Comparison of ENCODE assay signal across 30 cellular contexts in the genomic region with DNA sequence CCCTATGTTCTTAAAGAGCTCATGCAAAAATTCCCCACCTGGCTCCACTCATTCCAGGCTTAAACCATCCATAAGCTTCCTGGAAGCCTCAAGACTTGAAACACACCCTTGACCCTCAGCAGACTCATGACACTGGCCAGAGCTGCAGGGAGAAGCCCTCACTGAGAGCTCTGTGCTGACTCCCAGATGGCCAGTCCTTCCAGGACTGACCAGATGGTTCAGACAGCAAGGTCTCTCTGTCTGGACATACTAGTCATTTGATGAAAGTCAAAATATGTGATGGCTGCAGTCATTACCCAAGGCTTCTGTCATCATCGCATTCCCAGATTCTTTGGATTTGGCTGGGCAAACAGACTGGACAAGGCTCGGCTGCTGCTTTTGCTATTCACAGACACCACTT.
DNase-seq lines count a peak whose midpoint lies in the region; ATAC-seq and TF ChIP-seq lines count a peak whose summit lies in the region.
"Had no signal": no experiment of that assay in that cellular context is flagged by ENCODE, and none has a peak within 500 bp of the region (broad histone marks: within the 10 kb centered on the region; RNA-seq: fewer than 3 reads in every experiment).

No MANE protein-coding gene starts in this region.

- peaks cover 0 to 38% (median 18%) of the 10 kb centered on the region in 12 donors for H3K4me1 ChIP-seq in heart left ventricle
- H3K4me1 ChIP-seq: BE2C, HAP-1 had no signal

- H3K27me3 Mint-ChIP-seq in activated T-helper 2 cell treated with anti-CD3 and anti-CD28 coated beads, Interferon-gamma antibody, Interleukin-2, Interleukin-4, amounts not matched to agents 10 μg/mL and 5 μg/mL and 100 μg/mL, durations not matched to agents 14 hours and 24 hours and 36 hours (ENCODE audit: low read depth), result no peaks in the 10 kb centered on the region
- H3K27me3 Mint-ChIP-seq: activated CD4-positive, alpha-beta memory T cell treated with anti-CD3 and anti-CD28 coated beads for 36 hours had no signal

- no peak overlapping the region for H3K27ac Mint-ChIP-seq in activated T-helper 2 cell treated with anti-CD3 and anti-CD28 coated beads, Interferon-gamma antibody, Interleukin-2, Interleukin-4, amounts not matched to agents 10 μg/mL and 5 μg/mL and 100 μg/mL, durations not matched to agents 14 hours and 24 hours and 36 hours
- H3K27ac Mint-ChIP-seq: activated CD4-positive, alpha-beta memory T cell treated with anti-CD3 and anti-CD28 coated beads for 36 hours; dendritic cell treated with granulocyte-macrophage colony-stimulating factor and Interleukin-4, amounts not matched to agents 40 ng/mL and 50 ng/mL, for 4 days; progenitor cell of endocrine pancreas; stimulated activated effector memory CD8-positive, alpha-beta T cell treated with anti-CD3 and anti-CD28 coated beads, Interleukin-12 subunit alpha, Interleukin-12 subunit beta, amount 100 ng/mL, for 72 hours had no signal

- H3K4me3 ChIP-seq in heart left ventricle, result no peak overlapping the region
- H3K4me3 ChIP-seq: breast epithelium, GM12878, HAP-1, K562, SK-N-MC, skin epidermis, suprapubic skin had no signal

- no peaks in the 10 kb centered on the region for H3K9me3 ChIP-seq in heart left ventricle
- H3K9me3 ChIP-seq: BE2C, breast epithelium, HAP-1, suprapubic skin had no signal

- H3K9me3 Mint-ChIP-seq in activated T-helper 2 cell treated with anti-CD3 and anti-CD28 coated beads, Interferon-gamma antibody, Interleukin-2, Interleukin-4, amounts not matched to agents 10 μg/mL and 5 μg/mL and 100 μg/mL, durations not matched to agents 14 hours and 24 hours and 36 hours, result no peaks in the 10 kb centered on the region
- H3K9me3 Mint-ChIP-seq: activated CD4-positive, alpha-beta memory T cell treated with anti-CD3 and anti-CD28 coated beads for 36 hours; dendritic cell treated with granulocyte-macrophage colony-stimulating factor and Interleukin-4, amounts not matched to agents 40 ng/mL and 50 ng/mL, for 4 days; stimulated activated effector memory CD8-positive, alpha-beta T cell treated with anti-CD3 and anti-CD28 coated beads, Interleukin-12 subunit alpha, Interleukin-12 subunit beta, amount 100 ng/mL, for 72 hours had no signal

- peaks cover 13% of the 10 kb centered on the region for H3K4me1 Mint-ChIP-seq in activated T-helper 2 cell treated with anti-CD3 and anti-CD28 coated beads, Interferon-gamma antibody, Interleukin-2, Interleukin-4, amounts not matched to agents 10 μg/mL and 5 μg/mL and 100 μg/mL, durations not matched to agents 14 hours and 24 hours and 36 hours (ENCODE audit: low read depth)

- no peaks in the 10 kb centered on the region for H3K36me3 ChIP-seq in heart left ventricle
- H3K36me3 ChIP-seq: BE2C, breast epithelium, HAP-1, suprapubic skin had no signal

- no peak for TF ChIP-seq CTCF in heart left ventricle (IDR thresholded peaks at IDR 0.05)

- no peaks in the 10 kb centered on the region for H3K36me3 Mint-ChIP-seq in activated T-helper 2 cell treated with anti-CD3 and anti-CD28 coated beads, Interferon-gamma antibody, Interleukin-2, Interleukin-4, amounts not matched to agents 10 μg/mL and 5 μg/mL and 100 μg/mL, durations not matched to agents 14 hours and 24 hours and 36 hours (ENCODE audit: low read depth)
- H3K36me3 Mint-ChIP-seq: activated CD4-positive, alpha-beta memory T cell treated with anti-CD3 and anti-CD28 coated beads for 36 hours; stimulated activated effector memory CD8-positive, alpha-beta T cell treated with anti-CD3 and anti-CD28 coated beads, Interleukin-12 subunit alpha, Interleukin-12 subunit beta, amount 100 ng/mL, for 72 hours had no signal

- WGBS in heart left ventricle, 4 donors, result 53 to 82% (median 73%) methylated on average over 2 of the region's 2 CpGs

- DNase-seq in Right ventricle myocardium inferior (ENCODE audit: missing footprints) (no peak), cardiac septum (ENCODE audit: low spot score) (no peak), heart left ventricle (peak in 2 of 5 donors; percentile 48 to 58), mucosa of gallbladder (ENCODE audit: low spot score) (peak; percentile 34), amniotic stem cell (lab: John Stamatoyannopoulos, UW) (no peak), NCI-H2171 (lab: John Stamatoyannopoulos, UW) (no peak), foreskin melanocyte (no peak)
- DNase-seq in activated T-helper 2 cell treated with anti-CD3 and anti-CD28 coated beads, Interferon-gamma antibody, Interleukin-2, Interleukin-4, amounts not matched to agents 10 μg/mL and 5 μg/mL and 100 μg/mL, durations not matched to agents 14 hours and 24 hours and 36 hours (ENCODE audit: low spot score), result no peak
- DNase-seq: 8988T; activated CD4-positive, alpha-beta memory T cell treated with anti-CD3 and anti-CD28 coated beads for 36 hours; activated CD4-positive, CD25-positive, alpha-beta regulatory T cell; activated effector memory CD4-positive, alpha-beta T cell treated with anti-CD3 and anti-CD28 coated beads, Interleukin-2, amount 50 U/mL, for 16 hours; BE2C; foreskin fibroblast; midbrain; NCI-H1436; NCI-H510A treated with DMSO at 0.1 percent for 48 hours; stimulated activated CD4-positive, alpha-beta T cell treated with anti-CD3 and anti-CD28 coated beads, Interleukin-1b, Interleukin-23, amount 100 ng/mL, for 48 hours; T1000 had no signal

- H3K4me3 Mint-ChIP-seq in activated T-helper 2 cell treated with anti-CD3 and anti-CD28 coated beads, Interferon-gamma antibody, Interleukin-2, Interleukin-4, amounts not matched to agents 10 μg/mL and 5 μg/mL and 100 μg/mL, durations not matched to agents 14 hours and 24 hours and 36 hours (ENCODE audit: low read depth), result no peak overlapping the region
- H3K4me3 Mint-ChIP-seq: activated CD4-positive, alpha-beta memory T cell treated with anti-CD3 and anti-CD28 coated beads for 36 hours; dendritic cell treated with granulocyte-macrophage colony-stimulating factor and Interleukin-4, amounts not matched to agents 40 ng/mL and 50 ng/mL, for 4 days; neural crest cell; stimulated activated effector memory CD8-positive, alpha-beta T cell treated with anti-CD3 and anti-CD28 coated beads, Interleukin-12 subunit alpha, Interleukin-12 subunit beta, amount 100 ng/mL, for 72 hours had no signal

- TF ChIP-seq POLR2A in heart left ventricle (IDR thresholded peaks at IDR 0.05), result no peak

- no peaks in the 10 kb centered on the region for H3K27me3 ChIP-seq in heart left ventricle
- H3K27me3 ChIP-seq: BE2C, breast epithelium, suprapubic skin had no signal

- intact Hi-C loops in Right ventricle myocardium inferior (cut with DNase I), result no loop called here
- intact Hi-C loops in cardiac septum (cut with DNase I), result no loop called here
- intact Hi-C loops in heart left ventricle (cut with DNase I), result no loop called here
- intact Hi-C loops in activated T-helper 2 cell treated with anti-CD3 and anti-CD28 coated beads, Interferon-gamma antibody, Interleukin-2, Interleukin-4, amounts not matched to agents 10 μg/mL and 5 μg/mL and 100 μg/mL, durations not matched to agents 14 hours and 24 hours and 36 hours (cut with micrococcal nuclease), result no loop called here

- ATAC-seq in Right ventricle myocardium inferior (peak; percentile 76), heart left ventricle (peak; percentile 69 to 91 (median 79))
- ATAC-seq: GM12878; K562; stimulated activated effector memory CD8-positive, alpha-beta T cell treated with anti-CD3 and anti-CD28 coated beads, Interleukin-12 subunit alpha, Interleukin-12 subunit beta, amount 100 ng/mL, for 72 hours had no signal

- H3K27ac ChIP-seq in heart left ventricle, result peak overlapping the region in 3 of 12 donors; percentile 2 to 20 (median 17)
- H3K27ac ChIP-seq: breast epithelium, SK-N-MC, skin epidermis, suprapubic skin had no signal
